In the genomic region with DNA sequence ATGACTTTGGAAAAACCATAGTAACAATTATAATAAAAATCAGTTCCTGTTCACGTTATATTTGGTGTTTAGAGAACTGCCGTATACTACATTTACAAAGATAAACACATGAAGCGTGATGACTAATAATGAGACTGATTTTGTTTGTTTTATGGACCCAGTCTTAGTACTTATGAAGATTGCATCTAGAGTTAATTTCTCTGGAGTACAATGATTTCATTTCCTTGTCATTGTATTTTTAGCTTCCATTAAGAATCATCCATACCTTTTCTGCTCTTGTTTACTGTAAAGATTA, we compare ENCODE assay signal across 1 cellular context.
TF ChIP-seq lines count a peak whose summit lies in the region.

No MANE protein-coding gene starts in this region.

TF ChIP-seq in IMR-90, 13 proteins besides CTCF, POLR2A, EP300 and RAD21 (continued from another document):
- TF ChIP-seq, protein P1, sequence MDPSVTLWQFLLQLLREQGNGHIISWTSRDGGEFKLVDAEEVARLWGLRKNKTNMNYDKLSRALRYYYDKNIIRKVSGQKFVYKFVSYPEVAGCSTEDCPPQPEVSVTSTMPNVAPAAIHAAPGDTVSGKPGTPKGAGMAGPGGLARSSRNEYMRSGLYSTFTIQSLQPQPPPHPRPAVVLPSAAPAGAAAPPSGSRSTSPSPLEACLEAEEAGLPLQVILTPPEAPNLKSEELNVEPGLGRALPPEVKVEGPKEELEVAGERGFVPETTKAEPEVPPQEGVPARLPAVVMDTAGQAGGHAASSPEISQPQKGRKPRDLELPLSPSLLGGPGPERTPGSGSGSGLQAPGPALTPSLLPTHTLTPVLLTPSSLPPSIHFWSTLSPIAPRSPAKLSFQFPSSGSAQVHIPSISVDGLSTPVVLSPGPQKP (IDR thresholded peaks at IDR 0.05; ENCODE audit: borderline replicate concordance, low read depth, low read length), result no peak
- TF ChIP-seq, protein P2, sequence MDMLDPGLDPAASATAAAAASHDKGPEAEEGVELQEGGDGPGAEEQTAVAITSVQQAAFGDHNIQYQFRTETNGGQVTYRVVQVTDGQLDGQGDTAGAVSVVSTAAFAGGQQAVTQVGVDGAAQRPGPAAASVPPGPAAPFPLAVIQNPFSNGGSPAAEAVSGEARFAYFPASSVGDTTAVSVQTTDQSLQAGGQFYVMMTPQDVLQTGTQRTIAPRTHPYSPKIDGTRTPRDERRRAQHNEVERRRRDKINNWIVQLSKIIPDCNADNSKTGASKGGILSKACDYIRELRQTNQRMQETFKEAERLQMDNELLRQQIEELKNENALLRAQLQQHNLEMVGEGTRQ (IDR thresholded peaks at IDR 0.05; ENCODE audit: low read depth, low read length), result no peak
- TF ChIP-seq FOS (IDR thresholded peaks at IDR 0.05; ENCODE audit: low read depth, low read length), result no peak
- no peak for TF ChIP-seq CHD1 (IDR thresholded peaks at IDR 0.05; ENCODE audit: low read depth, low read length)
- TF ChIP-seq MAZ (IDR thresholded peaks at IDR 0.05; ENCODE audit: borderline replicate concordance, low read depth, low read length), result no peak
